In the genomic region with DNA sequence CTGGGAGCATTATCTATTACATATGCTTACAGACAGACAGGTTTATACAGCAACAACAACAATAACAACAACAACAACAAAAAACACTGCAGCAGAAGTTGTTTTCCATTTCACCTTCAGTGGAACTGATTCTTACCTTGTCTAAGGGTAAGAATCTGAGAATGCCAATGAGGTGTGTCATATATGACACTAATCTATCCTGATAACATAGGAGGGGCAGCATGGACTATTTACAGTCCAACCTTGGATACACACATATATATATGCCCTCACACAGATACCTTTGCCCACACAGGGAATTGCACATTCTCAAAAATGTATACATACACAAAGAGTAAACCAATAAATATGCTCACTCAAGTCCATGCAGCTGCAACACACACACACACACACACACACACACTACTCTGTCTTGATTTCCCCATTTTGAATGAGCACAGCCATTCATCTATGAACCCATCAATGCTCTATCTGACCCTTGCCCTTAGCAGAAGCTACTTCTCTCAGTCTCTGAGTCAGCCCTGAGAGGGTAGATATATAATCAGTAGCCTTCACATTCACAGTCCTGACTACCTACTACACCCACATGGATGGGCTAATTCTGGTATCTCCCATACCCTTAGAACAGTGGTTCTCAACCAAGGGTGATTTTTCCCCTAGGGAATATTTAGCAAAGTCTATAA, we compare ENCODE assay signal across 1 cellular context.
A peak's percentile ranks its signal among the peaks of the same experiment; 100 is the strongest.
TF ChIP-seq lines count a peak whose summit lies in the region.

No MANE protein-coding gene starts in this region.

TF ChIP-seq in K562, 482 proteins besides CTCF, POLR2A, EP300 and RAD21 (continued from another document and continues in another):
- peak; percentile 78; the same call in 1 of the 2 replicates for TF ChIP-seq JUND (IDR thresholded peaks at IDR 0.05; ENCODE audit: borderline replicate concordance, low read depth, low read length)
- peak; percentile 75; the same call in 2 of the 3 replicates for TF ChIP-seq JUND (tag; IDR thresholded peaks at IDR 0.05; ENCODE audit: borderline replicate concordance, low read depth, low read length)
- peak; percentile 81 for TF ChIP-seq ELF4 (CRISPR knock-in tag; IDR thresholded peaks at IDR 0.05)
- TF ChIP-seq, protein P1, sequence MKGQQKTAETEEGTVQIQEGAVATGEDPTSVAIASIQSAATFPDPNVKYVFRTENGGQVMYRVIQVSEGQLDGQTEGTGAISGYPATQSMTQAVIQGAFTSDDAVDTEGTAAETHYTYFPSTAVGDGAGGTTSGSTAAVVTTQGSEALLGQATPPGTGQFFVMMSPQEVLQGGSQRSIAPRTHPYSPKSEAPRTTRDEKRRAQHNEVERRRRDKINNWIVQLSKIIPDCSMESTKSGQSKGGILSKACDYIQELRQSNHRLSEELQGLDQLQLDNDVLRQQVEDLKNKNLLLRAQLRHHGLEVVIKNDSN (CRISPR knock-in tag; IDR thresholded peaks at IDR 0.05), result no peak
- TF ChIP-seq NCOR1 (IDR thresholded peaks at IDR 0.05), result peak; percentile 84
- TF ChIP-seq SMARCE1 (IDR thresholded peaks at IDR 0.05), result peak; percentile 78
- TF ChIP-seq, protein P2, sequence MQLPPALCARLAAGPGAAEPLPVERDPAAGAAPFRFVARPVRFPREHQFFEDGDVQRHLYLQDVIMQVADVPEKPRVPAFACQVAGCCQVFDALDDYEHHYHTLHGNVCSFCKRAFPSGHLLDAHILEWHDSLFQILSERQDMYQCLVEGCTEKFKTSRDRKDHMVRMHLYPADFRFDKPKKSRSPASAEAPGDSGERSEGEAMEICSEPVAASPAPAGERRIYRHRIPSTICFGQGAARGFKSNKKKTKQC (CRISPR knock-in tag; IDR thresholded peaks at IDR 0.05), result no peak
- TF ChIP-seq, protein P3, sequence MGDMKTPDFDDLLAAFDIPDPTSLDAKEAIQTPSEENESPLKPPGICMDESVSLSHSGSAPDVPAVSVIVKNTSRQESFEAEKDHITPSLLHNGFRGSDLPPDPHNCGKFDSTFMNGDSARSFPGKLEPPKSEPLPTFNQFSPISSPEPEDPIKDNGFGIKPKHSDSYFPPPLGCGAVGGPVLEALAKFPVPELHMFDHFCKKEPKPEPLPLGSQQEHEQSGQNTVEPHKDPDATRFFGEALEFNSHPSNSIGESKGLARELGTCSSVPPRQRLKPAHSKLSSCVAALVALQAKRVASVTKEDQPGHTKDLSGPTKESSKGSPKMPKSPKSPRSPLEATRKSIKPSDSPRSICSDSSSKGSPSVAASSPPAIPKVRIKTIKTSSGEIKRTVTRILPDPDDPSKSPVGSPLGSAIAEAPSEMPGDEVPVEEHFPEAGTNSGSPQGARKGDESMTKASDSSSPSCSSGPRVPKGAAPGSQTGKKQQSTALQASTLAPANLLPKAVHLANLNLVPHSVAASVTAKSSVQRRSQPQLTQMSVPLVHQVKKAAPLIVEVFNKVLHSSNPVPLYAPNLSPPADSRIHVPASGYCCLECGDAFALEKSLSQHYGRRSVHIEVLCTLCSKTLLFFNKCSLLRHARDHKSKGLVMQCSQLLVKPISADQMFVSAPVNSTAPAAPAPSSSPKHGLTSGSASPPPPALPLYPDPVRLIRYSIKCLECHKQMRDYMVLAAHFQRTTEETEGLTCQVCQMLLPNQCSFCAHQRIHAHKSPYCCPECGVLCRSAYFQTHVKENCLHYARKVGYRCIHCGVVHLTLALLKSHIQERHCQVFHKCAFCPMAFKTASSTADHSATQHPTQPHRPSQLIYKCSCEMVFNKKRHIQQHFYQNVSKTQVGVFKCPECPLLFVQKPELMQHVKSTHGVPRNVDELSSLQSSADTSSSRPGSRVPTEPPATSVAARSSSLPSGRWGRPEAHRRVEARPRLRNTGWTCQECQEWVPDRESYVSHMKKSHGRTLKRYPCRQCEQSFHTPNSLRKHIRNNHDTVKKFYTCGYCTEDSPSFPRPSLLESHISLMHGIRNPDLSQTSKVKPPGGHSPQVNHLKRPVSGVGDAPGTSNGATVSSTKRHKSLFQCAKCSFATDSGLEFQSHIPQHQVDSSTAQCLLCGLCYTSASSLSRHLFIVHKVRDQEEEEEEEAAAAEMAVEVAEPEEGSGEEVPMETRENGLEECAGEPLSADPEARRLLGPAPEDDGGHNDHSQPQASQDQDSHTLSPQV (IDR thresholded peaks at IDR 0.05), result no peak; the same call in 1 of the 2 replicates
- peak; percentile 54 for TF ChIP-seq CREM (IDR thresholded peaks at IDR 0.05; ENCODE audit: low read depth)
- no peak for TF ChIP-seq ETS2 (tag; IDR thresholded peaks at IDR 0.05; ENCODE audit: borderline replicate concordance, poor library complexity, severe bottlenecking)
- TF ChIP-seq SAFB2 (IDR thresholded peaks at IDR 0.05; ENCODE audit: borderline replicate concordance, low read depth, low read length, severe bottlenecking), result no peak
- TF ChIP-seq, protein P4, sequence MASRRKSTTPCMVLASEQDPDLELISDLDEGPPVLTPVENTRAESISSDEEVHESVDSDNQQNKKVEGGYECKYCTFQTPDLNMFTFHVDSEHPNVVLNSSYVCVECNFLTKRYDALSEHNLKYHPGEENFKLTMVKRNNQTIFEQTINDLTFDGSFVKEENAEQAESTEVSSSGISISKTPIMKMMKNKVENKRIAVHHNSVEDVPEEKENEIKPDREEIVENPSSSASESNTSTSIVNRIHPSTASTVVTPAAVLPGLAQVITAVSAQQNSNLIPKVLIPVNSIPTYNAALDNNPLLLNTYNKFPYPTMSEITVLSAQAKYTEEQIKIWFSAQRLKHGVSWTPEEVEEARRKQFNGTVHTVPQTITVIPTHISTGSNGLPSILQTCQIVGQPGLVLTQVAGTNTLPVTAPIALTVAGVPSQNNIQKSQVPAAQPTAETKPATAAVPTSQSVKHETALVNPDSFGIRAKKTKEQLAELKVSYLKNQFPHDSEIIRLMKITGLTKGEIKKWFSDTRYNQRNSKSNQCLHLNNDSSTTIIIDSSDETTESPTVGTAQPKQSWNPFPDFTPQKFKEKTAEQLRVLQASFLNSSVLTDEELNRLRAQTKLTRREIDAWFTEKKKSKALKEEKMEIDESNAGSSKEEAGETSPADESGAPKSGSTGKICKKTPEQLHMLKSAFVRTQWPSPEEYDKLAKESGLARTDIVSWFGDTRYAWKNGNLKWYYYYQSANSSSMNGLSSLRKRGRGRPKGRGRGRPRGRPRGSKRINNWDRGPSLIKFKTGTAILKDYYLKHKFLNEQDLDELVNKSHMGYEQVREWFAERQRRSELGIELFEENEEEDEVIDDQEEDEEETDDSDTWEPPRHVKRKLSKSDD (conservative IDR thresholded peaks at IDR 0.05; ENCODE audit: low read length), result no peak
- no peak for TF ChIP-seq ZNF785 (CRISPR knock-in tag; IDR thresholded peaks at IDR 0.05)
- no peak for TF ChIP-seq ZNF121 (CRISPR knock-in tag; conservative IDR thresholded peaks at IDR 0.05)
- no peak for TF ChIP-seq SMAD1 (IDR thresholded peaks at IDR 0.05; ENCODE audit: low read depth, low read length, partially characterized antibody)
- no peak for TF ChIP-seq NBN (IDR thresholded peaks at IDR 0.05; ENCODE audit: low read depth)
- TF ChIP-seq NR2C2 (CRISPR knock-in tag; IDR thresholded peaks at IDR 0.05), result peak; percentile 54; the same call in 1 of the 2 replicates
- peak; percentile 76 for TF ChIP-seq NR2C2 (tag; IDR thresholded peaks at IDR 0.05)
- no peak for TF ChIP-seq PRPF4 (IDR thresholded peaks at IDR 0.05; ENCODE audit: insufficient read depth, low read depth, low read length, poor library complexity, severe bottlenecking)
- TF ChIP-seq POLR3G (IDR thresholded peaks at IDR 0.05; ENCODE audit: extremely low read depth, insufficient read length, insufficient replicate concordance), result no peak
- TF ChIP-seq, protein P5, sequence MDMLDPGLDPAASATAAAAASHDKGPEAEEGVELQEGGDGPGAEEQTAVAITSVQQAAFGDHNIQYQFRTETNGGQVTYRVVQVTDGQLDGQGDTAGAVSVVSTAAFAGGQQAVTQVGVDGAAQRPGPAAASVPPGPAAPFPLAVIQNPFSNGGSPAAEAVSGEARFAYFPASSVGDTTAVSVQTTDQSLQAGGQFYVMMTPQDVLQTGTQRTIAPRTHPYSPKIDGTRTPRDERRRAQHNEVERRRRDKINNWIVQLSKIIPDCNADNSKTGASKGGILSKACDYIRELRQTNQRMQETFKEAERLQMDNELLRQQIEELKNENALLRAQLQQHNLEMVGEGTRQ (CRISPR knock-in tag; IDR thresholded peaks at IDR 0.05), result no peak
- TF ChIP-seq MTA1 (IDR thresholded peaks at IDR 0.05; ENCODE audit: borderline replicate concordance), result 0 out of 2 replicates have a peak, but pooled peaks have one; percentile 38
- TF ChIP-seq CCNT2 (IDR thresholded peaks at IDR 0.05; ENCODE audit: borderline replicate concordance, extremely low read depth, insufficient read length, low read depth, low read length), result peak; percentile 18
- TF ChIP-seq SMARCA4 (IDR thresholded peaks at IDR 0.05), result peak; percentile 84
- no peak for TF ChIP-seq ZNF3 (CRISPR knock-in tag; IDR thresholded peaks at IDR 0.05)
- TF ChIP-seq ZNF311 (CRISPR knock-in tag; IDR thresholded peaks at IDR 0.05), result no peak
- TF ChIP-seq, protein P6, sequence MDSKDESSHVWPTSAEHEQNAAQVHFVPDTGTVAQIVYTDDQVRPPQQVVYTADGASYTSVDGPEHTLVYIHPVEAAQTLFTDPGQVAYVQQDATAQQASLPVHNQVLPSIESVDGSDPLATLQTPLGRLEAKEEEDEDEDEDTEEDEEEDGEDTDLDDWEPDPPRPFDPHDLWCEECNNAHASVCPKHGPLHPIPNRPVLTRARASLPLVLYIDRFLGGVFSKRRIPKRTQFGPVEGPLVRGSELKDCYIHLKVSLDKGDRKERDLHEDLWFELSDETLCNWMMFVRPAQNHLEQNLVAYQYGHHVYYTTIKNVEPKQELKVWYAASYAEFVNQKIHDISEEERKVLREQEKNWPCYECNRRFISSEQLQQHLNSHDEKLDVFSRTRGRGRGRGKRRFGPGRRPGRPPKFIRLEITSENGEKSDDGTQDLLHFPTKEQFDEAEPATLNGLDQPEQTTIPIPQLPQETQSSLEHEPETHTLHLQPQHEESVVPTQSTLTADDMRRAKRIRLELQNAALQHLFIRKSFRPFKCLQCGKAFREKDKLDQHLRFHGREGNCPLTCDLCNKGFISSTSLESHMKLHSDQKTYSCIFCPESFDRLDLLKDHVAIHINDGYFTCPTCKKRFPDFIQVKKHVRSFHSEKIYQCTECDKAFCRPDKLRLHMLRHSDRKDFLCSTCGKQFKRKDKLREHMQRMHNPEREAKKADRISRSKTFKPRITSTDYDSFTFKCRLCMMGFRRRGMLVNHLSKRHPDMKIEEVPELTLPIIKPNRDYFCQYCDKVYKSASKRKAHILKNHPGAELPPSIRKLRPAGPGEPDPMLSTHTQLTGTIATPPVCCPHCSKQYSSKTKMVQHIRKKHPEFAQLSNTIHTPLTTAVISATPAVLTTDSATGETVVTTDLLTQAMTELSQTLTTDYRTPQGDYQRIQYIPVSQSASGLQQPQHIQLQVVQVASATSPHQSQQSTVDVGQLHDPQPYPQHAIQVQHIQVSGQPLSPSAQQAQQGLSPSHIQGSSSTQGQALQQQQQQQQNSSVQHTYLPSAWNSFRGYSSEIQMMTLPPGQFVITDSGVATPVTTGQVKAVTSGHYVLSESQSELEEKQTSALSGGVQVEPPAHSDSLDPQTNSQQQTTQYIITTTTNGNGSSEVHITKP (IDR thresholded peaks at IDR 0.05; ENCODE audit: partially characterized antibody), result peak; percentile 43
- TF ChIP-seq, protein P7, sequence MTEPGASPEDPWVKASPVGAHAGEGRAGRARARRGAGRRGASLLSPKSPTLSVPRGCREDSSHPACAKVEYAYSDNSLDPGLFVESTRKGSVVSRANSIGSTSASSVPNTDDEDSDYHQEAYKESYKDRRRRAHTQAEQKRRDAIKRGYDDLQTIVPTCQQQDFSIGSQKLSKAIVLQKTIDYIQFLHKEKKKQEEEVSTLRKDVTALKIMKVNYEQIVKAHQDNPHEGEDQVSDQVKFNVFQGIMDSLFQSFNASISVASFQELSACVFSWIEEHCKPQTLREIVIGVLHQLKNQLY (CRISPR knock-in tag; conservative IDR thresholded peaks at IDR 0.05), result no peak
- TF ChIP-seq MYBL2 (IDR thresholded peaks at IDR 0.05; ENCODE audit: low read depth), result no peak
- no peak for TF ChIP-seq MYBL2 (CRISPR knock-in tag; IDR thresholded peaks at IDR 0.05; ENCODE audit: borderline replicate concordance)
- no peak for TF ChIP-seq TCFL5 (CRISPR knock-in tag; conservative IDR thresholded peaks at IDR 0.05)
- no peak for TF ChIP-seq ZNF707 (CRISPR knock-in tag; conservative IDR thresholded peaks at IDR 0.05)
- peak; percentile 88 for TF ChIP-seq EHMT2 (IDR thresholded peaks at IDR 0.05)
- TF ChIP-seq HLTF (IDR thresholded peaks at IDR 0.05), result peak; percentile 54; the same call in 1 of the 2 replicates
- TF ChIP-seq FOSL1 (tag; conservative IDR thresholded peaks at IDR 0.05), result peak; percentile 89
- peak; percentile 64 for TF ChIP-seq CTBP1 (IDR thresholded peaks at IDR 0.05; ENCODE audit: borderline replicate concordance)
- no peak for TF ChIP-seq ZBED1 (IDR thresholded peaks at IDR 0.05)
- TF ChIP-seq SMAD4 (CRISPR knock-in tag; conservative IDR thresholded peaks at IDR 0.05), result peak; percentile 63
- TF ChIP-seq L3MBTL2 (IDR thresholded peaks at IDR 0.05), result no peak
- TF ChIP-seq CREB1 (IDR thresholded peaks at IDR 0.05), result peak; percentile 43; the same call in 1 of the 2 replicates
- no peak for TF ChIP-seq CREB1 (CRISPR knock-in tag; IDR thresholded peaks at IDR 0.05)
- no peak for TF ChIP-seq MEF2A (IDR thresholded peaks at IDR 0.05; ENCODE audit: control insufficient read depth, low read depth, low read length)
- TF ChIP-seq, protein P8, sequence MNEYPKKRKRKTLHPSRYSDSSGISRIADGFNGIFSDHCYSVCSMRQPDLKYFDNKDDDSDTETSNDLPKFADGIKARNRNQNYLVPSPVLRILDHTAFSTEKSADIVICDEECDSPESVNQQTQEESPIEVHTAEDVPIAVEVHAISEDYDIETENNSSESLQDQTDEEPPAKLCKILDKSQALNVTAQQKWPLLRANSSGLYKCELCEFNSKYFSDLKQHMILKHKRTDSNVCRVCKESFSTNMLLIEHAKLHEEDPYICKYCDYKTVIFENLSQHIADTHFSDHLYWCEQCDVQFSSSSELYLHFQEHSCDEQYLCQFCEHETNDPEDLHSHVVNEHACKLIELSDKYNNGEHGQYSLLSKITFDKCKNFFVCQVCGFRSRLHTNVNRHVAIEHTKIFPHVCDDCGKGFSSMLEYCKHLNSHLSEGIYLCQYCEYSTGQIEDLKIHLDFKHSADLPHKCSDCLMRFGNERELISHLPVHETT (CRISPR knock-in tag; conservative IDR thresholded peaks at IDR 0.05 in 1 of 2, IDR thresholded peaks at IDR 0.05 in 1 of 2), result 0 out of 4 replicates have a peak, but pooled peaks of 1 of the 2 experiments have one; percentile 19
- TF ChIP-seq TAL1 (IDR thresholded peaks at IDR 0.05), result peak; percentile 79
- TF ChIP-seq NFATC3 (IDR thresholded peaks at IDR 0.05), result no peak
- TF ChIP-seq ZNF79 (CRISPR knock-in tag; IDR thresholded peaks at IDR 0.05; ENCODE audit: low read depth), result no peak
